In genomic region chr17:82351713-82352488, GRCh38 we compare ENCODE assay signal across 1 cellular context.
A peak's percentile ranks its signal among the peaks of the same experiment; 100 is the strongest.
TF ChIP-seq lines count a peak whose summit lies in the region.

No MANE protein-coding gene starts in this region.

TF ChIP-seq in A549, 52 proteins besides CTCF, POLR2A, EP300 and RAD21 (continued from another document):
- no peak for TF ChIP-seq HDAC2 (IDR thresholded peaks at IDR 0.05)
- no peak for TF ChIP-seq RARB (CRISPR knock-in tag; IDR thresholded peaks at IDR 0.05)
- no peak for TF ChIP-seq EHF (CRISPR knock-in tag; IDR thresholded peaks at IDR 0.05)
- no peak for TF ChIP-seq HEYL (CRISPR knock-in tag; IDR thresholded peaks at IDR 0.05)
- TF ChIP-seq RFX5 (IDR thresholded peaks at IDR 0.05) = peak; percentile 96
- 0 out of 2 replicates have a peak, but pooled peaks have one; percentile 27 for TF ChIP-seq REST (IDR thresholded peaks at IDR 0.05)
- no peak for TF ChIP-seq PBX3 (IDR thresholded peaks at IDR 0.05)
- no peak for TF ChIP-seq HES2 (IDR thresholded peaks at IDR 0.05)
- TF ChIP-seq HMGXB4 (CRISPR knock-in tag; IDR thresholded peaks at IDR 0.05; ENCODE audit: borderline replicate concordance) = no peak
- no peak for TF ChIP-seq BCL3 (IDR thresholded peaks at IDR 0.05)
- no peak for TF ChIP-seq FOXS1 (CRISPR knock-in tag; IDR thresholded peaks at IDR 0.05)
- TF ChIP-seq EHMT2 (IDR thresholded peaks at IDR 0.05; ENCODE audit: low read depth) = no peak
- TF ChIP-seq MYC (IDR thresholded peaks at IDR 0.05; ENCODE audit: borderline replicate concordance, low read length) = peak; percentile 50; the same call in 1 of the 2 replicates
